ENCODE assay signal across 8 cellular contexts in the genomic region with DNA sequence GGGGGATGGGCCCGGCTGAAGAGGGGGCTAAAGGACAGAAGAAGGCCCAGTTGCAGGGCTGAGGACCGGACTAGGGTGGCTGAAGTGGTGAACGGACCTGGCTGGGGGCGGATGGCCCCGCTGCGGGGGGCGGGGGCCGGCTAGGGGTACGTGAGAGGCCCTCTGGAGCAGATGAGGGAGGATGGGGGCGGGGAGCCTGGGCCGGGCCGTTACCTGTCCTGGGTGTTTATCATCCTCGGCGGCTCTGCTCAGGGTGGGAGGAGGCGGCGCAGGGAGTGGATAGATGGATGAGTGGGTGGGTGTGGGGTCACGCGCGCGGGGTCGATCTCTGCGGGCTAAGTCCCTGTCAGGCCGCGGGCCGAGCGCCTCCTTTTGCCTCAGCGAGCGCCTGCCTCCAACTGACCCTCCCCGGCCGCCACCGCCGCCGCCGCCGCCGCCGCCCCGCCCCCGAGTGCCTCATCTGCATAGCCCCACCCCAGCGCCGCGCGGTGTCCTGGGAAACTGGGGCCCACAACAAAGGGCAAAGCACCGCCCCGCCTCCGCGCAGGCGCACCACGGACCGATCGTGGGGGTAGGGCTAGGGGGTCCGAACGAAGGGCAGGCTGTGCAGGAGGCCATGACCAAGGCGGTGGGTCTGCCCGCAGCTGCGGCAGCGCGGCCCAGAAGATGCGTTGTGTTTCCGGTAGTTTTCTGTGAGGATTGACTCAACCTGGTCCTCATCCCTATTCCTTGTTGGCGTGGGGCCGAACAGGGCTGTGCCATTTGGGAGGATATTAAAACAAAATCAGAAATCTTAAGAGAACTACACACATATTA.
A peak's percentile ranks its signal among the peaks of the same experiment; 100 is the strongest.
DNase-seq lines count a peak whose midpoint lies in the region; ATAC-seq and TF ChIP-seq lines count a peak whose summit lies in the region.

No MANE protein-coding gene starts in this region.

- H3K4me3 ChIP-seq in Jurkat, Clone E6-1 (ENCODE audit: low read length) = peak overlapping the region; percentile 56
- H3K4me3 ChIP-seq in epithelial cell of proximal tubule (ENCODE audit: low read depth, low read length) (peak overlapping the region; percentile 91), mucosa of stomach (ENCODE audit: low read length) (peak overlapping the region; percentile 79)

- H3K9ac ChIP-seq in mucosa of stomach (ENCODE audit: low read length) = peak overlapping the region; percentile 94

- DNase-seq in D341Med (ENCODE audit: low spot score) (peak; percentile 99), OCI-M2 (lab: John Stamatoyannopoulos, UW; ENCODE audit: unreplicated experiment) (peak; percentile 37), epithelial cell of proximal tubule (ENCODE audit: low read depth) (no peak)
- DNase-seq in Jurkat, Clone E6-1 (ENCODE audit: low read depth, low spot score) = peak; percentile 83
- DNase-seq in activated T-cell treated with anti-CD3 and anti-CD28 coated beads, Interleukin-2, amount 50 U/mL, for 1 hour = peak; percentile 95
- peak; percentile 89 to 91 for DNase-seq in stimulated activated CD8-positive, alpha-beta memory T cell treated with anti-CD3 and anti-CD28 coated beads, Interleukin-4, amount 100 ng/mL, for 4 hours (ENCODE audit: low read depth in 2 of 2, low spot score in 1 of 2)

- no peaks in the 10 kb centered on the region for H3K9me3 ChIP-seq in mucosa of stomach (ENCODE audit: control insufficient read depth, low read length)

- no peak for TF ChIP-seq CTCF in epithelial cell of proximal tubule (conservative IDR thresholded peaks at IDR 0.05; ENCODE audit: low read depth, low read length)

- H3K4me1 ChIP-seq in mucosa of stomach (ENCODE audit: control insufficient read depth, insufficient read depth, low read length) = peaks cover 38% of the 10 kb centered on the region

- ATAC-seq in GM21576 (IDR thresholded peaks at IDR 0.05; ENCODE audit: unreplicated experiment) = peak; percentile 87

- H3K27me3 ChIP-seq in mucosa of stomach (ENCODE audit: control insufficient read depth, insufficient read depth, low read length) = no peaks in the 10 kb centered on the region

- H3K36me3 ChIP-seq in mucosa of stomach (ENCODE audit: control insufficient read depth, insufficient read depth, low read length) = no peaks in the 10 kb centered on the region
